17 cellular contexts compared by ENCODE assay signal in the genomic region with DNA sequence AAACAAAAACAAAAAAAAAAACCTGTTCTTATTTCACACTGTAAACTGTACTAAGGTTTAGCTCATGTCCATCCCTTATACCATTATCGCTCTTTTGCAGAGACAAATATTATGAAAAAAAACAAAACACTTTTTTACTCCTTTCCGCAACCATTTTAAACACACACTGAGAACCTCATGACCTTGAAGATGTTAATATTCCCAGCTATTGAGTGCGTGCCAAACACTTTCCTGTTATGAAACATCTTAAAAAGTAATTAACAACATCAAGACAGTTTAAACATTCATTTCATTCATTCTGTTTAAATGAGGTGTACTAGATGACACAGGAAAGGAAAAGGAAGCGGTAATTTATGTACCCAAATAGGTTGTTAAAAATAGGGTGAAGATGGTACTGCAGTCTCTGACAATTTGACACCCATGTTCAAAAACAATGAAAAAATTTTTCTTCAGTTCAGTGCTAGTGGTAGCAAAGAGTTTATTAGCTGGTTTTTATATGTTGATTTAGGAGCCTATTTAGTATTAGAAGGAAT. TPM values are rescaled to one million over a fixed set of nuclear protein-coding genes. Genes with fewer than 3 reads are reported as not detected.
DNase-seq lines count a peak whose midpoint lies in the region; ATAC-seq and TF ChIP-seq lines count a peak whose summit lies in the region.
"Had no signal": no experiment of that assay in that cellular context is flagged by ENCODE, and none has a peak within 500 bp of the region (broad histone marks: within the 10 kb centered on the region; RNA-seq: fewer than 3 reads in every experiment).

No MANE protein-coding gene starts in this region.

- H3K79me2 ChIP-seq in ACC112 (ENCODE audit: control insufficient read depth, insufficient read depth, low read length, unreplicated experiment) (peaks cover 11% of the 10 kb centered on the region), parathyroid adenoma (no peaks in the 10 kb centered on the region)

- peaks cover 6% of the 10 kb centered on the region for H3K27me3 Mint-ChIP-seq in CD4-positive, CD25-positive, alpha-beta regulatory T cell
- no peaks in the 10 kb centered on the region for H3K27me3 Mint-ChIP-seq in central memory CD8-positive, alpha-beta T cell

- peaks cover 11 to 39% (median 22%) of the 10 kb centered on the region in 4 donors for H3K4me1 Mint-ChIP-seq in CD4-positive, CD25-positive, alpha-beta regulatory T cell
- H3K4me1 Mint-ChIP-seq in central memory CD8-positive, alpha-beta T cell: peaks cover 34% of the 10 kb centered on the region

- H3K9me3 Mint-ChIP-seq in CD4-positive, CD25-positive, alpha-beta regulatory T cell: no peaks in the 10 kb centered on the region
- no peaks in the 10 kb centered on the region for H3K9me3 Mint-ChIP-seq in central memory CD8-positive, alpha-beta T cell

- H2AFZ ChIP-seq in ACC112 (ENCODE audit: low read length, unreplicated experiment) (peak overlapping the region; percentile 73), parathyroid adenoma (peak overlapping the region; percentile 7)

- intact Hi-C loops in left lung (cut with DNase I): no loop called here

- H3K27ac Mint-ChIP-seq in CD4-positive, CD25-positive, alpha-beta regulatory T cell: no peak overlapping the region
- H3K27ac Mint-ChIP-seq in central memory CD8-positive, alpha-beta T cell (ENCODE audit: low read depth): no peak overlapping the region

- TF ChIP-seq CTCF in parathyroid adenoma (IDR thresholded peaks at IDR 0.05): no peak
- no peak for TF ChIP-seq CTCF in left lung (IDR thresholded peaks at IDR 0.05)

- peak in 1 of 2 donors; percentile 22 for ATAC-seq in CD4-positive, CD25-positive, alpha-beta regulatory T cell (ENCODE audit: low read depth in 2 of 2)
- ATAC-seq in central memory CD8-positive, alpha-beta T cell (replicated peaks; ENCODE audit: extremely low read depth, poor library complexity, severe bottlenecking): peak; percentile 22
- ATAC-seq in GM18867 (IDR thresholded peaks at IDR 0.05; ENCODE audit: unreplicated experiment) (no peak), left lung (no peak)
- ATAC-seq: Panc1 had no signal

- no peaks in the 10 kb centered on the region for H3K36me3 Mint-ChIP-seq in CD4-positive, CD25-positive, alpha-beta regulatory T cell
- no peaks in the 10 kb centered on the region for H3K36me3 Mint-ChIP-seq in central memory CD8-positive, alpha-beta T cell (ENCODE audit: insufficient read depth)

- H3K4me3 Mint-ChIP-seq in CD4-positive, CD25-positive, alpha-beta regulatory T cell: peak overlapping the region in 2 of 4 donors; percentile 26 to 47
- H3K4me3 Mint-ChIP-seq in central memory CD8-positive, alpha-beta T cell: no peak overlapping the region

- H3K36me3 ChIP-seq in ACC112 (ENCODE audit: insufficient read depth, low read length) (no peaks in the 10 kb centered on the region), parathyroid adenoma (ENCODE audit: control insufficient read depth, insufficient read depth, low read length) (no peaks in the 10 kb centered on the region), left lung (no peaks in the 10 kb centered on the region)
- H3K36me3 ChIP-seq in CD4-positive, CD25-positive, alpha-beta regulatory T cell (ENCODE audit: control insufficient read depth, insufficient read depth, low read length): no peaks in the 10 kb centered on the region
- H3K36me3 ChIP-seq: SJSA1 had no signal

- H3K27me3 ChIP-seq in ACC112 (ENCODE audit: insufficient read depth, low read length) (no peaks in the 10 kb centered on the region), parathyroid adenoma (ENCODE audit: control insufficient read depth, insufficient read depth, low read length) (no peaks in the 10 kb centered on the region), left lung (no peaks in the 10 kb centered on the region)
- no peaks in the 10 kb centered on the region for H3K27me3 ChIP-seq in CD4-positive, CD25-positive, alpha-beta regulatory T cell (ENCODE audit: control insufficient read depth, insufficient read depth, low read length)
- H3K27me3 ChIP-seq: SJSA1 had no signal

- H3K27ac ChIP-seq in ACC112 (ENCODE audit: low read depth, low read length) (no peak overlapping the region), parathyroid adenoma (no peak overlapping the region), left lung (peak overlapping the region in 1 of 2 donors; percentile 26)
- no peak overlapping the region for H3K27ac ChIP-seq in CD4-positive, CD25-positive, alpha-beta regulatory T cell (ENCODE audit: insufficient read depth, low read length, poor library complexity, severe bottlenecking)
- H3K27ac ChIP-seq: SJSA1 had no signal

- H3K4me1 ChIP-seq in ACC112 (ENCODE audit: control insufficient read depth, insufficient read depth, low read length, unreplicated experiment) (peaks cover 16% of the 10 kb centered on the region), parathyroid adenoma (peaks cover 3% of the 10 kb centered on the region), left lung (peaks cover 0 to 16% of the 10 kb centered on the region in 2 donors)
- H3K4me1 ChIP-seq in CD4-positive, CD25-positive, alpha-beta regulatory T cell (ENCODE audit: control insufficient read depth, insufficient read depth, low read length, poor library complexity, severe bottlenecking): peaks cover 15% of the 10 kb centered on the region

- H3K4me2 ChIP-seq in parathyroid adenoma (ENCODE audit: low read length): no peak overlapping the region

- H3K4me3 ChIP-seq in ACC112 (ENCODE audit: low read depth, low read length) (no peak overlapping the region), parathyroid adenoma (ENCODE audit: low read depth, low read length) (no peak overlapping the region), left lung (no peak overlapping the region)
- peak overlapping the region; percentile 4 for H3K4me3 ChIP-seq in CD4-positive, CD25-positive, alpha-beta regulatory T cell (ENCODE audit: low read depth, low read length)
- H3K4me3 ChIP-seq: SJSA1 had no signal

- H3K9me3 ChIP-seq in CD4-positive, CD25-positive, alpha-beta regulatory T cell (ENCODE audit: control insufficient read depth in 2 of 2, low read length in 2 of 2): no peaks in the 10 kb centered on the region
- H3K9me3 ChIP-seq in parathyroid adenoma (ENCODE audit: control insufficient read depth, low read length) (no peaks in the 10 kb centered on the region), left lung (no peaks in the 10 kb centered on the region)
- H3K9me3 ChIP-seq: SJSA1 had no signal

- DNase-seq in CD4-positive, CD25-positive, alpha-beta regulatory T cell: peak in 2 of 3 donors; percentile 23 to 25
- DNase-seq in central memory CD8-positive, alpha-beta T cell (ENCODE audit: low spot score in 2 of 2): no peak
- DNase-seq in MV-4-11 (lab: John Stamatoyannopoulos, UW) (no peak), left lung (no peak)
- DNase-seq: COR-L47, DMS 273 treated with DMSO at 0.1 percent for 48 hours, GDM1, GOT3, MM.1S, NCI-H187 treated with DMSO at 0.1 percent for 48 hours, NCI-H226, NCI-H524 treated with DMSO at 0.1 percent for 48 hours had no signal

- no peak overlapping the region for H3K9ac ChIP-seq in parathyroid adenoma

RNA-seq across cellular contexts. Expression of gene ARHGAP18, which starts 3.9 kb away (rescaled TPM):
- total RNA-seq in CD4-positive, CD25-positive, alpha-beta regulatory T cell: 5.2 TPM
- 1 to 10 TPM; 2.2 to 5.4 (median 3.7) TPM for polyA plus RNA-seq in CD4-positive, CD25-positive, alpha-beta regulatory T cell
- 10 to 100 TPM; 46.0 to 46.1 TPM for total RNA-seq in left lung

Comparison
In these comparisons a context has a peak if more than half of its experiments do, and no peak if none do; other contexts are left out.
1. DNase-seq: peak in CD4-positive, CD25-positive, alpha-beta regulatory T cell (2 of 3); none in central memory CD8-positive, alpha-beta T cell (0 of 2), MV-4-11 (single experiment) and left lung (0 of 2).